ENCODE assay signal across 2 cellular contexts in genomic region chr16:75237398-75238131, GRCh38.
TF ChIP-seq lines count a peak whose summit lies in the region.

No MANE protein-coding gene starts in this region.

TF ChIP-seq in GM23338, 12 proteins besides CTCF, POLR2A, EP300 and RAD21:
- TF ChIP-seq POLR2AphosphoS5 (IDR thresholded peaks at IDR 0.05; ENCODE audit: low read depth) = no peak
- no peak for TF ChIP-seq REST (IDR thresholded peaks at IDR 0.05; ENCODE audit: unreplicated experiment)
- no peak for TF ChIP-seq ETS1 (IDR thresholded peaks at IDR 0.05)
- TF ChIP-seq CREB1 (CRISPR knock-in tag; IDR thresholded peaks at IDR 0.05; ENCODE audit: low read depth) = no peak
- no peak for TF ChIP-seq STAT1 (IDR thresholded peaks at IDR 0.05; ENCODE audit: unreplicated experiment)
- no peak for TF ChIP-seq ZNF331 (CRISPR knock-in tag; IDR thresholded peaks at IDR 0.05; ENCODE audit: low read depth)
- TF ChIP-seq NANOG (IDR thresholded peaks at IDR 0.05; ENCODE audit: borderline replicate concordance) = no peak
- TF ChIP-seq JUNB (IDR thresholded peaks at IDR 0.05; ENCODE audit: unreplicated experiment) = no peak
- no peak for TF ChIP-seq EZH2 (IDR thresholded peaks at IDR 0.05; ENCODE audit: low read depth, unreplicated experiment)
- TF ChIP-seq ZNF462 (CRISPR knock-in tag; IDR thresholded peaks at IDR 0.05) = no peak
- TF ChIP-seq EZH2phosphoT487 (IDR thresholded peaks at IDR 0.05; ENCODE audit: unreplicated experiment) = no peak
- no peak for TF ChIP-seq ZNF114 (CRISPR knock-in tag; IDR thresholded peaks at IDR 0.05)

TF ChIP-seq in GM12878, 131 proteins besides CTCF, POLR2A, EP300 and RAD21:
- no peak for TF ChIP-seq SREBF2 (IDR thresholded peaks at IDR 0.05; ENCODE audit: low read length)
- TF ChIP-seq PAX8 (IDR thresholded peaks at IDR 0.05) = no peak
- TF ChIP-seq LARP7 (IDR thresholded peaks at IDR 0.05) = no peak
